ENCODE assay signal across 2 cellular contexts in genomic region chr9:129194222-129194621, GRCh38.
TF ChIP-seq lines count a peak whose summit lies in the region.

No MANE protein-coding gene starts in this region.

TF ChIP-seq in GM23338, 12 proteins besides CTCF, POLR2A, EP300 and RAD21:
- TF ChIP-seq CREB1 (CRISPR knock-in tag; IDR thresholded peaks at IDR 0.05; ENCODE audit: low read depth) (no peak), ZNF114 (CRISPR knock-in tag; IDR thresholded peaks at IDR 0.05) (no peak), EZH2 (IDR thresholded peaks at IDR 0.05; ENCODE audit: low read depth, unreplicated experiment) (no peak), EZH2phosphoT487 (IDR thresholded peaks at IDR 0.05; ENCODE audit: unreplicated experiment) (no peak), POLR2AphosphoS5 (IDR thresholded peaks at IDR 0.05; ENCODE audit: low read depth) (no peak), STAT1 (IDR thresholded peaks at IDR 0.05; ENCODE audit: unreplicated experiment) (no peak), REST (IDR thresholded peaks at IDR 0.05; ENCODE audit: unreplicated experiment) (no peak), JUNB (IDR thresholded peaks at IDR 0.05; ENCODE audit: unreplicated experiment) (no peak), ZNF331 (CRISPR knock-in tag; IDR thresholded peaks at IDR 0.05; ENCODE audit: low read depth) (no peak), NANOG (IDR thresholded peaks at IDR 0.05; ENCODE audit: borderline replicate concordance) (no peak), ZNF462 (CRISPR knock-in tag; IDR thresholded peaks at IDR 0.05) (no peak), ETS1 (IDR thresholded peaks at IDR 0.05) (no peak)

TF ChIP-seq in H1, 55 proteins besides CTCF, POLR2A, EP300 and RAD21:
- no peak for TF ChIP-seq FOSL1 (IDR thresholded peaks at IDR 0.05; ENCODE audit: insufficient read depth, low read depth, low read length)
- TF ChIP-seq BCL11A (IDR thresholded peaks at IDR 0.05; ENCODE audit: low read depth in 2 of 2, low read length in 2 of 2): no peak
- no peak for TF ChIP-seq TAF7 (optimal IDR thresholded peaks at IDR 0.05; ENCODE audit: borderline replicate concordance, low read depth, low read length)
- TF ChIP-seq BACH1 (IDR thresholded peaks at IDR 0.05; ENCODE audit: low read length): no peak
- no peak for TF ChIP-seq MAFK (IDR thresholded peaks at IDR 0.05; ENCODE audit: low read depth, low read length)
- no peak for TF ChIP-seq HDAC2 (IDR thresholded peaks at IDR 0.05; ENCODE audit: borderline replicate concordance in 1 of 2, low read depth in 2 of 2, low read length in 2 of 2)
- no peak for TF ChIP-seq SP2 (IDR thresholded peaks at IDR 0.05; ENCODE audit: low read length)
- TF ChIP-seq EZH2 (IDR thresholded peaks at IDR 0.05; ENCODE audit: low read depth, low read length, severe bottlenecking): no peak
- no peak for TF ChIP-seq HDAC6 (IDR thresholded peaks at IDR 0.05; ENCODE audit: low read depth, low read length)
- TF ChIP-seq SIN3A (conservative IDR thresholded peaks at IDR 0.05 in 1 of 2, IDR thresholded peaks at IDR 0.05 in 1 of 2; ENCODE audit: low read depth in 1 of 2, low read length in 2 of 2): no peak
- no peak for TF ChIP-seq CEBPB (IDR thresholded peaks at IDR 0.05; ENCODE audit: low read depth, low read length)
